18 cellular contexts compared by ENCODE assay signal in genomic region chr7:131607291-131608111, GRCh38. TPM values are rescaled to one million over a fixed set of nuclear protein-coding genes. Genes with fewer than 3 reads are reported as not detected.
DNase-seq lines count a peak whose midpoint lies in the region; ATAC-seq and TF ChIP-seq lines count a peak whose summit lies in the region.
"Had no signal": no experiment of that assay in that cellular context is flagged by ENCODE, and none has a peak within 500 bp of the region (broad histone marks: within the 10 kb centered on the region; RNA-seq: fewer than 3 reads in every experiment).

No MANE protein-coding gene starts in this region.

- DNase-seq in GM23338 (ENCODE audit: low spot score) (no peak), anterior cingulate cortex (lab: John Stamatoyannopoulos, UW) (peak in 50 of 58 donors; percentile 9 to 78 (median 44)), occipital lobe (lab: John Stamatoyannopoulos, UW) (peak; percentile 42), DMS79 treated with DMSO at 0.1 percent for 48 hours (lab: John Stamatoyannopoulos, UW) (no peak), NCI-H226 (no peak), WERI-Rb-1 (no peak), hepatocyte (ENCODE audit: low spot score) (no peak)
- DNase-seq: activated CD4-positive, CD25-positive, alpha-beta regulatory T cell; activated CD8-positive, alpha-beta memory T cell treated with anti-CD3 and anti-CD28 coated beads for 24 hours; CD4-positive, CD25-positive, alpha-beta regulatory T cell; esophagus squamous epithelium; heart right ventricle; NCI-H1930; ovary; SHP77 treated with DMSO at 0.1 percent for 48 hours; stomach had no signal

- H2AFZ ChIP-seq in GM23338 = no peak overlapping the region
- H2AFZ ChIP-seq in hepatocyte = no peak overlapping the region

- no peaks in the 10 kb centered on the region; the same call in 2 of the 3 replicates for H3K36me3 Mint-ChIP-seq in GM23338 (ENCODE audit: low read depth)
- H3K36me3 Mint-ChIP-seq: CD4-positive, CD25-positive, alpha-beta regulatory T cell had no signal

- TF ChIP-seq CTCF in GM23338 (conservative IDR thresholded peaks at IDR 0.05; ENCODE audit: low read depth in 2 of 2) = no peak
- TF ChIP-seq CTCF in WERI-Rb-1 (IDR thresholded peaks at IDR 0.05; ENCODE audit: low read depth, low read length) = no peak
- TF ChIP-seq CTCF in hepatocyte (IDR thresholded peaks at IDR 0.05; ENCODE audit: poor library complexity) = no peak

- H3K4me3 ChIP-seq in GM23338 = no peak overlapping the region
- no peak overlapping the region for H3K4me3 ChIP-seq in iPS-20b (ENCODE audit: low read length)
- H3K4me3 ChIP-seq in WERI-Rb-1 (ENCODE audit: low read depth, low read length) = no peak overlapping the region
- no peak overlapping the region for H3K4me3 ChIP-seq in hepatocyte
- H3K4me3 ChIP-seq: esophagus squamous epithelium, heart right ventricle, ovary, stomach had no signal

- H4K20me1 ChIP-seq in GM23338 (replicated peaks; ENCODE audit: insufficient read depth) (no peaks in the 10 kb centered on the region), hepatocyte (ENCODE audit: insufficient read depth, poor library complexity, severe bottlenecking) (no peaks in the 10 kb centered on the region)

- H3K27ac ChIP-seq in GM23338 (ENCODE audit: low read depth) (peak overlapping the region; percentile 97), iPS-20b (ENCODE audit: low read length) (peak overlapping the region; percentile 98), WERI-Rb-1 (no peak overlapping the region), hepatocyte (no peak overlapping the region)
- H3K27ac ChIP-seq: esophagus squamous epithelium, heart right ventricle, ovary, stomach had no signal

- H3K9me3 ChIP-seq in iPS-20b (ENCODE audit: insufficient read depth, low read depth, low read length) = no peaks in the 10 kb centered on the region
- no peaks in the 10 kb centered on the region for H3K9me3 ChIP-seq in WERI-Rb-1 (ENCODE audit: severe bottlenecking)
- no peaks in the 10 kb centered on the region for H3K9me3 ChIP-seq in hepatocyte (ENCODE audit: low read depth)
- H3K9me3 ChIP-seq: esophagus squamous epithelium, heart right ventricle, ovary, stomach had no signal

- H3K4me1 ChIP-seq in GM23338 (ENCODE audit: insufficient read depth) (peaks cover 43% of the 10 kb centered on the region), iPS-20b (ENCODE audit: insufficient read depth, low read length) (peaks cover 42% of the 10 kb centered on the region), hepatocyte (ENCODE audit: insufficient read depth) (peaks cover 6% of the 10 kb centered on the region)
- H3K4me1 ChIP-seq: esophagus squamous epithelium, stomach had no signal

- no peaks in the 10 kb centered on the region for H3K9me2 ChIP-seq in GM23338 (ENCODE audit: insufficient read depth)
- H3K9me2 ChIP-seq in hepatocyte (replicated peaks; ENCODE audit: insufficient read depth) = no peaks in the 10 kb centered on the region

- no peaks in the 10 kb centered on the region for H3K79me2 ChIP-seq in GM23338 (replicated peaks; ENCODE audit: insufficient read depth)
- no peaks in the 10 kb centered on the region for H3K79me2 ChIP-seq in hepatocyte

- WGBS in hepatocyte (ENCODE audit: low lambda C conversion rate, missing lambda C conversion rate) = 68% methylated on average over 21 of the region's 21 CpGs

- peak overlapping the region; percentile 96 for H3K27ac Mint-ChIP-seq in GM23338
- H3K27ac Mint-ChIP-seq: activated T-cell treated with anti-CD3 and anti-CD28 coated beads, Interleukin-2, amount 50 U/mL, for 72 hours; CD4-positive, CD25-positive, alpha-beta regulatory T cell had no signal

- peaks cover 14% of the 10 kb centered on the region; the same call in 1 of the 2 replicates for H3F3A ChIP-seq in GM23338 (replicated peaks; ENCODE audit: low read depth)

- H3K36me3 ChIP-seq in GM23338 (ENCODE audit: insufficient read depth) = no peaks in the 10 kb centered on the region
- no peaks in the 10 kb centered on the region for H3K36me3 ChIP-seq in iPS-20b (ENCODE audit: insufficient read depth, low read depth, low read length)
- H3K36me3 ChIP-seq in WERI-Rb-1 = no peaks in the 10 kb centered on the region
- H3K36me3 ChIP-seq in hepatocyte (replicated peaks; ENCODE audit: insufficient read depth, low read depth) = no peaks in the 10 kb centered on the region
- H3K36me3 ChIP-seq: esophagus squamous epithelium, heart right ventricle, ovary, stomach had no signal

- peak overlapping the region; percentile 86; the same call in 1 of the 2 replicates for H3K9ac ChIP-seq in iPS-20b (ENCODE audit: low read depth, low read length)

- H3K4me2 ChIP-seq in GM23338 (peak overlapping the region; percentile 10; the same call in 1 of the 2 replicates), hepatocyte (no peak overlapping the region)

- peaks cover 11% of the 10 kb centered on the region for H3K27me3 Mint-ChIP-seq in GM23338 (ENCODE audit: insufficient read depth, low read depth, poor library complexity)

- no peaks in the 10 kb centered on the region for H3K9me3 Mint-ChIP-seq in GM23338
- H3K9me3 Mint-ChIP-seq: activated T-cell treated with anti-CD3 and anti-CD28 coated beads, Interleukin-2, amount 50 U/mL, for 72 hours; CD4-positive, CD25-positive, alpha-beta regulatory T cell had no signal

- peaks cover 52% of the 10 kb centered on the region for H3K4me1 Mint-ChIP-seq in GM23338
- H3K4me1 Mint-ChIP-seq: CD4-positive, CD25-positive, alpha-beta regulatory T cell had no signal

- no peak overlapping the region; the same call in 2 of the 3 replicates for H3K4me3 Mint-ChIP-seq in GM23338
- H3K4me3 Mint-ChIP-seq: activated T-cell treated with anti-CD3 and anti-CD28 coated beads, Interleukin-2, amount 50 U/mL, for 72 hours; CD4-positive, CD25-positive, alpha-beta regulatory T cell had no signal

- ATAC-seq in GM23338 = no peak
- ATAC-seq: heart right ventricle had no signal

- H3K27me3 ChIP-seq in GM23338 (ENCODE audit: insufficient read depth) (no peaks in the 10 kb centered on the region), iPS-20b (ENCODE audit: insufficient read depth, low read length) (no peaks in the 10 kb centered on the region), WERI-Rb-1 (ENCODE audit: insufficient read depth, low read depth, severe bottlenecking) (no peaks in the 10 kb centered on the region), hepatocyte (no peaks in the 10 kb centered on the region)
- H3K27me3 ChIP-seq: heart right ventricle, ovary had no signal

TF ChIP-seq in GM23338, 12 proteins besides CTCF, POLR2A, EP300 and RAD21 (continues in another document):
- TF ChIP-seq EZH2 (IDR thresholded peaks at IDR 0.05; ENCODE audit: low read depth, unreplicated experiment) = no peak
- no peak for TF ChIP-seq CREB1 (CRISPR knock-in tag; IDR thresholded peaks at IDR 0.05; ENCODE audit: low read depth)
- no peak for TF ChIP-seq EZH2phosphoT487 (IDR thresholded peaks at IDR 0.05; ENCODE audit: unreplicated experiment)
- no peak for TF ChIP-seq NANOG (IDR thresholded peaks at IDR 0.05; ENCODE audit: borderline replicate concordance)
- no peak for TF ChIP-seq JUNB (IDR thresholded peaks at IDR 0.05; ENCODE audit: unreplicated experiment)
- no peak for TF ChIP-seq STAT1 (IDR thresholded peaks at IDR 0.05; ENCODE audit: unreplicated experiment)

RNA-seq across cellular contexts. Expression of gene PODXL, which starts 51.1 kb away (rescaled TPM):
- total RNA-seq in GM23338 (2014; rRNA removed; shearing (Covaris generic)) = 698 and 727 TPM in 2 replicates
- 215 and 220 TPM in 2 replicates for polyA plus RNA-seq in GM23338 (2016; fragmentation: Nextera tagmentation; extraction: Ambion mirVana)
- total RNA-seq in occipital lobe = 11.1 TPM
- total RNA-seq in hepatocyte = 52.8 and 77.3 TPM in 2 replicates
- polyA plus RNA-seq in hepatocyte = 84.1 and 99.2 TPM in 2 replicates

Comparison
In these comparisons a context has a peak if more than half of its experiments do, and no peak if none do; other contexts are left out.
1. DNase-seq: peak in anterior cingulate cortex (50 of 58) and occipital lobe (single experiment); none in GM23338 (single experiment), DMS79 treated with DMSO at 0.1 percent for 48 hours (single experiment), NCI-H226 (single experiment), WERI-Rb-1 (single experiment) and hepatocyte (single experiment).
2. H3K27ac ChIP-seq: peak in GM23338 (single experiment) and iPS-20b (single experiment); none in WERI-Rb-1 (single experiment) and hepatocyte (single experiment).